Comparison of ENCODE assay signal across 36 cellular contexts in genomic region chr19:46186101-46186716, GRCh38. TPM values are rescaled to one million over a fixed set of nuclear protein-coding genes. Genes with fewer than 3 reads are reported as not detected.
DNase-seq lines count a peak whose midpoint lies in the region; ATAC-seq and TF ChIP-seq lines count a peak whose summit lies in the region.
"Had no signal": no experiment of that assay in that cellular context is flagged by ENCODE, and none has a peak within 500 bp of the region (broad histone marks: within the 10 kb centered on the region; RNA-seq: fewer than 3 reads in every experiment).

No MANE protein-coding gene starts in this region.

- no peaks in the 10 kb centered on the region for H3K9me3 Mint-ChIP-seq in mesothelial cell of epicardium

- H3K27me3 ChIP-seq in right cardiac atrium (ENCODE audit: control insufficient read depth, insufficient read depth) (no peaks in the 10 kb centered on the region), heart right ventricle (peaks cover 0 to 56% (median 32%) of the 10 kb centered on the region in 7 donors), mammary epithelial cell (ENCODE audit: insufficient read depth, low read length) (no peaks in the 10 kb centered on the region)
- H3K27me3 ChIP-seq: Peyer's patch had no signal

- peak; percentile 33 to 34 for ATAC-seq in right cardiac atrium
- ATAC-seq in heart right ventricle: no peak
- ATAC-seq: heart left ventricle had no signal

- no peak overlapping the region for H3K4me2 ChIP-seq in mammary epithelial cell (ENCODE audit: insufficient read depth, low read depth, low read length)

- 55% methylated on average over 20 of the region's 20 CpGs for WGBS in right cardiac atrium
- 56% methylated on average over 20 of the region's 20 CpGs for WGBS in heart right ventricle, 2 donors
- WGBS in mammary epithelial cell (ENCODE audit: low coverage, missing lambda C conversion rate): 97% methylated on average over 15 of the region's 20 CpGs

- H3K9ac ChIP-seq in mammary epithelial cell (ENCODE audit: insufficient read depth, low read length): no peak overlapping the region

- TF ChIP-seq CTCF in heart right ventricle (IDR thresholded peaks at IDR 0.05) (no peak), mammary epithelial cell (conservative IDR thresholded peaks at IDR 0.05 in 1 of 2, IDR thresholded peaks at IDR 0.05 in 1 of 2; ENCODE audit: extremely low read depth in 1 of 2, insufficient read depth in 1 of 2, low read depth in 1 of 2, low read length in 2 of 2) (no peak), mesothelial cell of epicardium (IDR thresholded peaks at IDR 0.05; ENCODE audit: unreplicated experiment) (no peak)

- H3K27ac Mint-ChIP-seq in mesothelial cell of epicardium: peak overlapping the region; percentile 37

- peak in 2 of 3 donors; percentile 52 to 62 for DNase-seq in right cardiac atrium
- no peak for DNase-seq in heart right ventricle
- DNase-seq in mammary epithelial cell: no peak
- no peak for DNase-seq in mesothelial cell of epicardium (ENCODE audit: low spot score in 2 of 2, unreplicated experiment in 2 of 2)
- no peak for DNase-seq in Ammon's horn (ENCODE audit: low spot score)
- no peak for DNase-seq in T1000 (lab: John Stamatoyannopoulos, UW)
- DNase-seq in NCI-H2196 treated with DMSO at 0.1 percent for 48 hours (lab: John Stamatoyannopoulos, UW; ENCODE audit: unreplicated experiment): no peak
- DNase-seq: ACHN; activated CD4-positive, alpha-beta T cell treated with anti-CD3 and anti-CD28 coated beads, Interleukin-2, amount 50 U/mL, for 48 hours; activated CD4-positive, CD25-positive, alpha-beta regulatory T cell; activated T-cell treated with anti-CD3 and anti-CD28 coated beads, Interleukin-2, amount 50 U/mL, for 48 hours; dorsolateral prefrontal cortex; EL; esophagus squamous epithelium; foreskin melanocyte; HCEC 1CT; heart left ventricle; Karpas-422; NCI-H1417 treated with DMSO at 0.1 percent for 48 hours; NCI-H2107; pancreas; Peyer's patch; retina; SJCRH30; small intestine; stimulated activated naive CD8-positive, alpha-beta T cell treated with anti-CD3 and anti-CD28 coated beads, Interleukin-15, Interleukin-2, amounts not matched to agents 100 U/mL and 50 U/mL, for 24 hours; T-helper 1 cell had no signal

- no peaks in the 10 kb centered on the region for H3K36me3 Mint-ChIP-seq in mesothelial cell of epicardium
- H3K36me3 Mint-ChIP-seq: brain had no signal

- peaks cover 7% of the 10 kb centered on the region for H3K27me3 Mint-ChIP-seq in mesothelial cell of epicardium (ENCODE audit: low read depth)

- H3K79me2 ChIP-seq in mammary epithelial cell (ENCODE audit: insufficient read depth, low read length): no peaks in the 10 kb centered on the region

- H3K4me3 Mint-ChIP-seq in mesothelial cell of epicardium: no peak overlapping the region
- H3K4me3 Mint-ChIP-seq: brain had no signal

- H2AFZ ChIP-seq in mammary epithelial cell (ENCODE audit: low read depth, low read length): no peak overlapping the region

- in situ Hi-C loops in mammary epithelial cell (cut with MboI; ENCODE audit: low sequenced_read_pairs in 2 of 2): loop anchor here (5.0 kb wide), 1 partner anchor 104 kb away; no protein-coding TSS in a partner anchor

- no peaks in the 10 kb centered on the region for H3K9me3 ChIP-seq in right cardiac atrium (ENCODE audit: control insufficient read depth, low read length)
- no peaks in the 10 kb centered on the region for H3K9me3 ChIP-seq in heart right ventricle
- H3K9me3 ChIP-seq in mammary epithelial cell (replicated peaks; ENCODE audit: insufficient read depth, low read length): no peaks in the 10 kb centered on the region
- H3K9me3 ChIP-seq: adrenal gland, esophagus squamous epithelium, heart left ventricle, pancreas, Peyer's patch, SJCRH30 had no signal

- H3K36me3 ChIP-seq in heart right ventricle: no peaks in the 10 kb centered on the region
- no peaks in the 10 kb centered on the region for H3K36me3 ChIP-seq in mammary epithelial cell (ENCODE audit: insufficient read depth, low read length)
- H3K36me3 ChIP-seq: adrenal gland, esophagus squamous epithelium, heart left ventricle, pancreas, Peyer's patch, SJCRH30 had no signal

- no TSS peak for BruUV-seq in mammary epithelial cell (replicated peaks; lab: Mats Ljungman, UMichigan)

- intact Hi-C loops in right cardiac atrium (cut with DNase I) (loop anchor here (5.0 kb wide), 2 partner anchors 104 to 159 kb away; no protein-coding TSS in a partner anchor), heart right ventricle (cut with DNase I) (loop anchor here in 3 of 10 donors (5.0 kb wide), 4 partner anchors 104 to 159 kb away; no protein-coding TSS in a partner anchor), mammary epithelial cell (cut with micrococcal nuclease) (loop anchor here (5.0 kb wide), 2 partner anchors 36 to 69 kb away; no protein-coding TSS in a partner anchor)

- dilution Hi-C loops in mammary epithelial cell (cut with HindIII; ENCODE audit: low sequenced_read_pairs): no loop called here

- no peaks in the 10 kb centered on the region for H4K20me1 ChIP-seq in mammary epithelial cell (ENCODE audit: insufficient read depth, low read length)

- no peak overlapping the region for H3K27ac ChIP-seq in right cardiac atrium (ENCODE audit: low read length)
- H3K27ac ChIP-seq in heart right ventricle: no peak overlapping the region
- H3K27ac ChIP-seq in mammary epithelial cell (ENCODE audit: insufficient read depth, low read depth, low read length): peak overlapping the region; percentile 95
- H3K27ac ChIP-seq: adrenal gland, dorsolateral prefrontal cortex, esophagus squamous epithelium, heart left ventricle, pancreas, Peyer's patch, SJCRH30 had no signal

- CTCF ChIA-PET in mammary epithelial cell (lab: Charles Lee; ENCODE audit: low non-redundant PET): interaction anchor here (0.6 to 1.5 kb wide), 2 partner anchors 62 to 108 kb away, joined by 3 to 5 read pairs; partner anchors contain the start of gene IGFL3

- H3K4me3 ChIP-seq in right cardiac atrium (ENCODE audit: low read length) (no peak overlapping the region), heart right ventricle (no peak overlapping the region), mammary epithelial cell (replicated peaks in 1 of 3; ENCODE audit: insufficient read depth in 1 of 3, low read depth in 2 of 3, low read length in 3 of 3) (no peak overlapping the region)
- H3K4me3 ChIP-seq: adrenal gland, dorsolateral prefrontal cortex, esophagus squamous epithelium, heart left ventricle, lung, pancreas, Peyer's patch, SJCRH30 had no signal

- H3K4me1 ChIP-seq in right cardiac atrium (ENCODE audit: control insufficient read depth, insufficient read depth, low read length) (no peaks in the 10 kb centered on the region), heart right ventricle (no peaks in the 10 kb centered on the region), mammary epithelial cell (ENCODE audit: insufficient read depth, low read length) (peaks cover 18% of the 10 kb centered on the region)
- H3K4me1 ChIP-seq: adrenal gland, heart left ventricle, pancreas, Peyer's patch, SJCRH30 had no signal

- H3K4me1 Mint-ChIP-seq in mesothelial cell of epicardium: peaks cover 22% of the 10 kb centered on the region

RNA-seq across cellular contexts. Expression of gene IGFL2, which starts 38.2 kb away (rescaled TPM):
- under 1 TPM in 1 of 4 donors, not detected in 3; 0.43 TPM for total RNA-seq in right cardiac atrium
- 0.14 TPM for polyA plus RNA-seq in right cardiac atrium
- under 1 TPM in 1 of 10 donors, not detected in 9; 0.44 TPM for total RNA-seq in heart right ventricle
- polyA plus RNA-seq in heart right ventricle: not detected
- 1 to 10 TPM in 1 of 2 donors, under 1 TPM in 1; under 0.01 to 1.9 TPM for total RNA-seq in mammary epithelial cell
- 1.3 TPM for polyA plus RNA-seq in mammary epithelial cell
- polyA minus RNA-seq in mammary epithelial cell: not detected
- total RNA-seq in mesothelial cell of epicardium: 2.0 to 3.7 TPM (median 3.7 TPM) in 3 replicates
- total RNA-seq: adrenal gland, esophagus squamous epithelium, kidney epithelial cell, lung, pancreas, Peyer's patch, SJCRH30, temporal lobe, urinary bladder had no signal
- polyA plus RNA-seq: adrenal gland, BJ, heart left ventricle, lung, neural cell, pancreas, urinary bladder had no signal

RNA-seq across cellular contexts. Expression of gene IGFL1, which starts 43.3 kb away (rescaled TPM):
- not detected for total RNA-seq in right cardiac atrium
- not detected for polyA plus RNA-seq in right cardiac atrium
- not detected for total RNA-seq in heart right ventricle
- polyA plus RNA-seq in heart right ventricle: not detected
- 1 to 10 TPM in 1 of 2 donors, under 1 TPM in 1; 0.67 to 8.7 TPM for total RNA-seq in mammary epithelial cell
- polyA plus RNA-seq in mammary epithelial cell: 2.4 TPM
- polyA minus RNA-seq in mammary epithelial cell: not detected
- 0.29 TPM in 1 of 3 replicates, not detected in the others for total RNA-seq in mesothelial cell of epicardium
- total RNA-seq: adrenal gland, cerebellum, heart left ventricle, kidney epithelial cell, lung, pancreas, Peyer's patch, SJCRH30, temporal lobe, urinary bladder had no signal
- polyA plus RNA-seq: adrenal gland, BJ, heart left ventricle, lung, neural cell, pancreas, small intestine had no signal

Comparison
In these comparisons a context has a peak if more than half of its experiments do, and no peak if none do; other contexts are left out.
1. ATAC-seq: peak in right cardiac atrium (2 of 2); none in heart right ventricle (0 of 8).
2. DNase-seq: peak in right cardiac atrium (2 of 3); none in heart right ventricle (0 of 2), mammary epithelial cell (single experiment), mesothelial cell of epicardium (0 of 2), Ammon's horn (single experiment), T1000 (single experiment) and NCI-H2196 treated with DMSO at 0.1 percent for 48 hours (single experiment).